16 cellular contexts compared by ENCODE assay signal in the genomic region with DNA sequence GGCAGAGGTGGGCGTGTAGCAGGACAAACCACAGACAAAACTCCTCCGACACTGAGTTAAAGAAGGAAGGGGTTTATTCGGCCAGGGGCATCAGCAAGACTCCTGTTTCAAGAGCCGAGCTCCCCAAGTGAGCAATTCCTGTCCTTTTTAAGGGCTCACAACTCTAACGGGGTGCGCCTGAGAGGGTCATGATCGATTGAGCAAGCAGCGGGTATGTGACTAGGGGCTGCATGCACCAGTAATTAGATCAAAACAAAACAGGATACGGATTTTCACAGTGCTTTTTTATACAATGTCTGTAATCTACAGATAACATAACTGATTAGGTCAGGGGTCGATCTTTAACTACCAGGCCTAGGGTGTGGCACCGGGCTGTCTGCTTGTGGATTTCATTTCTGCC. TPM values are rescaled to one million over a fixed set of nuclear protein-coding genes. Genes with fewer than 3 reads are reported as not detected.
"Had no signal": no experiment of that assay in that cellular context is flagged by ENCODE, and none has a peak within 500 bp of the region (broad histone marks: within the 10 kb centered on the region; RNA-seq: fewer than 3 reads in every experiment).

No MANE protein-coding gene starts in this region.

RNA-seq across cellular contexts. Expression of gene MS4A2, which starts 12.9 kb away (rescaled TPM):
- total RNA-seq: neural crest cell, osteocyte, pulmonary artery endothelial cell, smooth muscle cell, temporal lobe had no signal
- polyA plus RNA-seq: smooth muscle cell had no signal

RNA-seq across cellular contexts. Expression of gene MS4A3, which starts 44.9 kb away (rescaled TPM):
- total RNA-seq: neural crest cell, omental fat pad, osteocyte, pancreas, posterior vena cava, prostate gland, pulmonary artery endothelial cell, right atrium auricular region, smooth muscle cell, subcutaneous adipose tissue, thoracic aorta, thyroid gland, tibial nerve, ureter, vagina had no signal
- polyA plus RNA-seq: pancreas, smooth muscle cell had no signal
